In genomic region chr10:125389648-125390047, GRCh38 we compare ENCODE assay signal across 27 cellular contexts.
"Had no signal": no experiment of that assay in that cellular context is flagged by ENCODE, and none has a peak within 500 bp of the region (broad histone marks: within the 10 kb centered on the region; RNA-seq: fewer than 3 reads in every experiment).

No MANE protein-coding gene starts in this region.

- FAIRE-seq: urothelium cell line had no signal

- H3K36me3 ChIP-seq: neural progenitor cell, ovary, right lobe of liver, sigmoid colon, spleen, stomach, thoracic aorta, thyroid gland, tibial nerve, upper lobe of left lung, vagina had no signal

- H3K4me1 ChIP-seq: neural progenitor cell, parathyroid adenoma, psoas muscle, right lobe of liver, sigmoid colon, spleen, stomach, thyroid gland, tibial nerve, upper lobe of left lung, vagina had no signal

- H3K27ac ChIP-seq: neural progenitor cell, ovary, parathyroid adenoma, psoas muscle, right lobe of liver, sigmoid colon, spleen, stomach, thoracic aorta, thyroid gland, tibial nerve, upper lobe of left lung, vagina had no signal

- H3K9ac ChIP-seq: neural progenitor cell, parathyroid adenoma had no signal

- H3K9me3 ChIP-seq: ovary, right lobe of liver, thyroid gland, vagina had no signal

- H3K79me2 ChIP-seq: parathyroid adenoma had no signal

- ATAC-seq: natural killer cell; psoas muscle; right cardiac atrium; right lobe of liver; stimulated activated effector memory CD8-positive, alpha-beta T cell treated with anti-CD3 and anti-CD28 coated beads, Interleukin-12 subunit alpha, Interleukin-12 subunit beta, amount 100 ng/mL, for 72 hours; stimulated activated naive B cell treated with anti-CD40 and anti-IgM and Interleukin-4, amounts not matched to agents 10 μg/mL and 1 μg/mL and 100 μg/mL, for 72 hours had no signal

- H3K4me2 ChIP-seq: neural progenitor cell, smooth muscle cell had no signal

- H2AFZ ChIP-seq: neural progenitor cell, parathyroid adenoma had no signal

- H3K4me3 ChIP-seq: neural progenitor cell, ovary, psoas muscle, right lobe of liver, sigmoid colon, smooth muscle cell, spleen, stomach, thoracic aorta, thyroid gland, tibial nerve, upper lobe of left lung, vagina had no signal

- H3K27me3 ChIP-seq: neural progenitor cell, ovary, right lobe of liver, sigmoid colon, thyroid gland, tibial nerve, upper lobe of left lung, vagina had no signal

- DNase-seq: natural killer cell; occipital lobe; ovary; posterior cingulate gyrus; psoas muscle; right cardiac atrium; right lobe of liver; sigmoid colon; spleen; stimulated activated CD4-positive, alpha-beta T cell treated with anti-CD3 and anti-CD28 coated beads, Interleukin-12 subunit alpha, Interleukin-12 subunit beta, amount 100 ng/mL, for 4 hours; stimulated activated CD4-positive, alpha-beta T cell treated with anti-CD3 and anti-CD28 coated beads, Interleukin-1b, Interleukin-23, amount 100 ng/mL, for 48 hours; stimulated activated CD4-positive, alpha-beta T cell treated with anti-CD3 and anti-CD28 coated beads, Interleukin-4, amount 100 ng/mL, for 1 hour; stimulated activated CD4-positive, alpha-beta T cell treated with anti-CD3 and anti-CD28 coated beads, Interleukin-4, amount 100 ng/mL, for 4 hours; stimulated activated naive B cell treated with anti-CD40 and anti-IgM and Interleukin-4, amounts not matched to agents 10 μg/mL and 1 μg/mL and 100 μg/mL, for 72 hours; stimulated activated naive CD4-positive, alpha-beta T cell treated with Interleukin-2 at 50 U/mL for 16 hours; stomach; thyroid gland; trophoblast cell; upper lobe of left lung had no signal
